ENCODE assay signal across 28 cellular contexts in genomic region chr1:16232316-16232710, GRCh38.
"Had no signal": no experiment of that assay in that cellular context is flagged by ENCODE, and none has a peak within 500 bp of the region (broad histone marks: within the 10 kb centered on the region; RNA-seq: fewer than 3 reads in every experiment).

No MANE protein-coding gene starts in this region.

- H3K27me3 ChIP-seq: adrenal gland had no signal

- H3K9me3 ChIP-seq: adrenal gland, breast epithelium had no signal

- H3K9me3 Mint-ChIP-seq: activated CD8-positive, alpha-beta T cell treated with anti-CD3 and anti-CD28 coated beads for 36 hours; activated naive CD8-positive, alpha-beta T cell treated with anti-CD3 and anti-CD28 coated beads, Interleukin-2, amount 10 ng/mL, durations not matched to agents 7 days and 5 days; activated T-cell treated with anti-CD3 and anti-CD28 coated beads, Interleukin-2, amount 50 U/mL, for 72 hours; activated T-helper 2 cell treated with anti-CD3 and anti-CD28 coated beads, Interferon-gamma antibody, Interleukin-2, Interleukin-4, amounts not matched to agents 10 μg/mL and 5 μg/mL and 100 μg/mL, durations not matched to agents 14 hours and 24 hours and 36 hours; T-helper 1 cell treated with Interleukin-12 subunit alpha and Interleukin-12 subunit beta and Interleukin-4 antibody, amounts not matched to agents 30 μg/mL and 1 μg/mL, for 36 hours had no signal

- H3K36me3 ChIP-seq: adrenal gland, breast epithelium had no signal

- H3K27ac Mint-ChIP-seq: activated CD8-positive, alpha-beta T cell treated with anti-CD3 and anti-CD28 coated beads for 36 hours; activated naive CD8-positive, alpha-beta T cell treated with anti-CD3 and anti-CD28 coated beads, Interleukin-2, amount 10 ng/mL, durations not matched to agents 7 days and 5 days; activated T-cell treated with anti-CD3 and anti-CD28 coated beads, Interleukin-2, amount 50 U/mL, for 72 hours; activated T-helper 2 cell treated with anti-CD3 and anti-CD28 coated beads, Interferon-gamma antibody, Interleukin-2, Interleukin-4, amounts not matched to agents 10 μg/mL and 5 μg/mL and 100 μg/mL, durations not matched to agents 14 hours and 24 hours and 36 hours; T-helper 1 cell treated with Interleukin-12 subunit alpha and Interleukin-12 subunit beta and Interleukin-4 antibody, amounts not matched to agents 30 μg/mL and 1 μg/mL, for 36 hours had no signal

- H3K4me3 ChIP-seq: adrenal gland, breast epithelium had no signal

- H3K4me3 Mint-ChIP-seq: activated CD8-positive, alpha-beta T cell treated with anti-CD3 and anti-CD28 coated beads for 36 hours; activated naive CD8-positive, alpha-beta T cell treated with anti-CD3 and anti-CD28 coated beads, Interleukin-2, amount 10 ng/mL, durations not matched to agents 7 days and 5 days; activated T-cell treated with anti-CD3 and anti-CD28 coated beads, Interleukin-2, amount 50 U/mL, for 72 hours; T-helper 1 cell treated with Interleukin-12 subunit alpha and Interleukin-12 subunit beta and Interleukin-4 antibody, amounts not matched to agents 30 μg/mL and 1 μg/mL, for 36 hours had no signal

- ATAC-seq: activated CD4-positive, CD25-positive, alpha-beta regulatory T cell treated with anti-CD3 and anti-CD28 coated beads, Interleukin-2, amount 50 U/mL, for 24 hours; activated CD8-positive, alpha-beta T cell treated with anti-CD3 and anti-CD28 coated beads for 36 hours; activated T-cell treated with anti-CD3 and anti-CD28 coated beads, Interleukin-2, amount 50 U/mL, for 72 hours; Panc1 had no signal

- DNase-seq: activated CD4-positive, alpha-beta T cell treated with anti-CD3 and anti-CD28 coated beads for 4 hours; activated CD8-positive, alpha-beta memory T cell treated with anti-CD3 and anti-CD28 coated beads, Interleukin-2, amount 50 U/mL, for 4 hours; activated CD8-positive, alpha-beta T cell treated with anti-CD3 and anti-CD28 coated beads for 36 hours; activated gamma-delta T cell treated with Interleukin-2 at 50 U/mL for 16 hours; activated naive CD4-positive, alpha-beta T cell treated with anti-CD3 and anti-CD28 coated beads, Interleukin-2, amount 50 U/mL, for 16 hours; activated naive CD8-positive, alpha-beta T cell treated with anti-CD3 and anti-CD28 coated beads, Interleukin-2, amount 10 ng/mL, durations not matched to agents 7 days and 5 days; activated T-cell treated with anti-CD3 and anti-CD28 coated beads, Interleukin-2, amount 50 U/mL, for 72 hours; adrenal gland; central memory CD4-positive, alpha-beta T cell; Karpas-422; MM.1S; NCI-H1105; NCI-H1436; NCI-H1694 treated with DMSO at 0.1 percent for 48 hours; NCI-H2029 treated with DMSO at 0.1 percent for 48 hours; NCI-H345; NCI-H510A; NCI-H526 treated with DMSO at 0.1 percent for 48 hours; NCI-H82; NK-92 treated with Interleukin-12 subunit alpha and Interleukin-12 subunit beta, amount 100 ng/mL, for 24 hours; OCI-M1; RPMI8226; SHP77 treated with DMSO at 0.1 percent for 48 hours had no signal
